16 cellular contexts compared by ENCODE assay signal in genomic region chr4:26372076-26372475, GRCh38. TPM values are rescaled to one million over a fixed set of nuclear protein-coding genes. Genes with fewer than 3 reads are reported as not detected.
DNase-seq lines count a peak whose midpoint lies in the region; ATAC-seq and TF ChIP-seq lines count a peak whose summit lies in the region.
"Had no signal": no experiment of that assay in that cellular context is flagged by ENCODE, and none has a peak within 500 bp of the region (broad histone marks: within the 10 kb centered on the region; RNA-seq: fewer than 3 reads in every experiment).

No MANE protein-coding gene starts in this region.

- no peak for DNase-seq in T-helper 1 cell
- DNase-seq in tibial artery = no peak
- DNase-seq in NK-92 treated with Interleukin-12 subunit alpha and Interleukin-12 subunit beta, amount 100 ng/mL, for 24 hours (lab: John Stamatoyannopoulos, UW) = no peak
- DNase-seq in head of caudate nucleus = no peak
- DNase-seq: left ventricle myocardium superior, MG63, stomach, upper lobe of right lung had no signal

- peaks cover 53 to 69% of the 10 kb centered on the region in 2 experiments for H3K4me1 ChIP-seq in neutrophil (ENCODE audit: control insufficient read depth in 1 of 2, insufficient read depth in 1 of 2, low read depth in 1 of 2, low read length in 1 of 2)
- peaks cover 0 to 43% (median 8%) of the 10 kb centered on the region in 4 donors for H3K4me1 ChIP-seq in tibial artery

- peak overlapping the region; percentile 12 for H3K27ac Mint-ChIP-seq in T-helper 1 cell treated with Interleukin-12 subunit alpha and Interleukin-12 subunit beta and Interleukin-4 antibody, amounts not matched to agents 30 μg/mL and 1 μg/mL, for 36 hours
- no peak overlapping the region for H3K27ac Mint-ChIP-seq in activated T-helper 17 cell treated with anti-CD3 and anti-CD28 coated beads, Interleukin-2, amount 50 U/mL, for 72 hours

- intact Hi-C loops in tibial artery (cut with DNase I; ENCODE audit: low total_unique reads) = no loop called here
- intact Hi-C loops in head of caudate nucleus (cut with DNase I) = no loop called here

- H3K27ac ChIP-seq in neutrophil = peak overlapping the region; percentile 72
- H3K27ac ChIP-seq in tibial artery = no peak overlapping the region
- H3K27ac ChIP-seq: colonic mucosa, SJCRH30, upper lobe of right lung had no signal

- H3K27me3 Mint-ChIP-seq in T-helper 1 cell treated with Interleukin-12 subunit alpha and Interleukin-12 subunit beta and Interleukin-4 antibody, amounts not matched to agents 30 μg/mL and 1 μg/mL, for 36 hours (ENCODE audit: low read depth) = no peaks in the 10 kb centered on the region
- H3K27me3 Mint-ChIP-seq in activated T-helper 17 cell treated with anti-CD3 and anti-CD28 coated beads, Interleukin-2, amount 50 U/mL, for 72 hours = no peaks in the 10 kb centered on the region

- peak; percentile 9 for ATAC-seq in HG03175 (IDR thresholded peaks at IDR 0.05; ENCODE audit: unreplicated experiment)
- no peak for ATAC-seq in activated T-helper 17 cell treated with anti-CD3 and anti-CD28 coated beads, Interleukin-2, amount 50 U/mL, for 72 hours (replicated peaks)

- H3K36me3 ChIP-seq in neutrophil (no peaks in the 10 kb centered on the region), tibial artery (no peaks in the 10 kb centered on the region)
- H3K36me3 ChIP-seq: colonic mucosa, upper lobe of right lung had no signal

- H3K4me3 Mint-ChIP-seq in T-helper 1 cell treated with Interleukin-12 subunit alpha and Interleukin-12 subunit beta and Interleukin-4 antibody, amounts not matched to agents 30 μg/mL and 1 μg/mL, for 36 hours = no peak overlapping the region
- H3K4me3 Mint-ChIP-seq in activated T-helper 17 cell treated with anti-CD3 and anti-CD28 coated beads, Interleukin-2, amount 50 U/mL, for 72 hours = peak overlapping the region; percentile 19
- H3K4me3 Mint-ChIP-seq: neural crest cell had no signal

- no peak for TF ChIP-seq CTCF in neutrophil (IDR thresholded peaks at IDR 0.05)
- no peak for TF ChIP-seq CTCF in tibial artery (IDR thresholded peaks at IDR 0.05)

- no peaks in the 10 kb centered on the region for H3K27me3 ChIP-seq in neutrophil
- H3K27me3 ChIP-seq in tibial artery = no peaks in the 10 kb centered on the region
- H3K27me3 ChIP-seq: colonic mucosa, MG63, SJCRH30, stomach, upper lobe of right lung had no signal

- H3K9me3 ChIP-seq in neutrophil = no peaks in the 10 kb centered on the region
- no peaks in the 10 kb centered on the region for H3K9me3 ChIP-seq in tibial artery
- H3K9me3 ChIP-seq: colonic mucosa, MG63, SJCRH30, stomach, upper lobe of right lung had no signal

- H3K9me3 Mint-ChIP-seq in T-helper 1 cell treated with Interleukin-12 subunit alpha and Interleukin-12 subunit beta and Interleukin-4 antibody, amounts not matched to agents 30 μg/mL and 1 μg/mL, for 36 hours = no peaks in the 10 kb centered on the region
- no peaks in the 10 kb centered on the region for H3K9me3 Mint-ChIP-seq in activated T-helper 17 cell treated with anti-CD3 and anti-CD28 coated beads, Interleukin-2, amount 50 U/mL, for 72 hours
- H3K9me3 Mint-ChIP-seq: activated naive CD8-positive, alpha-beta T cell treated with anti-CD3 and anti-CD28 coated beads, Interleukin-2, amount 10 ng/mL, durations not matched to agents 7 days and 5 days; neural crest cell had no signal

- peaks cover 45% of the 10 kb centered on the region for H3K4me1 Mint-ChIP-seq in T-helper 1 cell treated with Interleukin-12 subunit alpha and Interleukin-12 subunit beta and Interleukin-4 antibody, amounts not matched to agents 30 μg/mL and 1 μg/mL, for 36 hours (ENCODE audit: low read depth)
- peaks cover 32% of the 10 kb centered on the region for H3K4me1 Mint-ChIP-seq in activated T-helper 17 cell treated with anti-CD3 and anti-CD28 coated beads, Interleukin-2, amount 50 U/mL, for 72 hours

- peaks cover 34% of the 10 kb centered on the region for H3K36me3 Mint-ChIP-seq in T-helper 1 cell treated with Interleukin-12 subunit alpha and Interleukin-12 subunit beta and Interleukin-4 antibody, amounts not matched to agents 30 μg/mL and 1 μg/mL, for 36 hours (ENCODE audit: low read depth)
- peaks cover 94% of the 10 kb centered on the region for H3K36me3 Mint-ChIP-seq in activated T-helper 17 cell treated with anti-CD3 and anti-CD28 coated beads, Interleukin-2, amount 50 U/mL, for 72 hours (ENCODE audit: low read depth)

- no peak overlapping the region for H3K4me3 ChIP-seq in neutrophil (ENCODE audit: low read depth in 1 of 2, low read length in 1 of 2)
- no peak overlapping the region for H3K4me3 ChIP-seq in tibial artery
- H3K4me3 ChIP-seq: colonic mucosa, MG63, SJCRH30, stomach, upper lobe of right lung had no signal

RNA-seq across cellular contexts. Expression of gene RBPJ, which starts 51.3 kb away (rescaled TPM):
- total RNA-seq in activated T-helper 17 cell treated with anti-CD3 and anti-CD28 coated beads, Interleukin-2, amount 50 U/mL, for 72 hours = 100 to 1,000 TPM; 238 to 481 TPM
